ENCODE assay signal across 19 cellular contexts in genomic region chr19:48845384-48845783, GRCh38. TPM values are rescaled to one million over a fixed set of nuclear protein-coding genes. Genes with fewer than 3 reads are reported as not detected.
DNase-seq lines count a peak whose midpoint lies in the region; FAIRE-seq and TF ChIP-seq lines count a peak whose summit lies in the region.
"Had no signal": no experiment of that assay in that cellular context is flagged by ENCODE, and none has a peak within 500 bp of the region (broad histone marks: within the 10 kb centered on the region; RNA-seq: fewer than 3 reads in every experiment).

No MANE protein-coding gene starts in this region.

- H3K9ac ChIP-seq in BLaER1, result 0 out of 2 replicates have a peak overlapping the region, but pooled peaks have one; percentile 15
- peak overlapping the region; percentile 64 for H3K9ac ChIP-seq in trophoblast cell (ENCODE audit: low read length)
- H3K9ac ChIP-seq: BLaER1 treated with 17β-estradiol and CSF1 and Interleukin-3, amounts not matched to agents 10 nM and 100 nM had no signal

- H2AFZ ChIP-seq in trophoblast cell (ENCODE audit: insufficient read depth, low read length, poor library complexity), result no peak overlapping the region

- no peak overlapping the region for H3K4ac ChIP-seq in trophoblast cell (ENCODE audit: low read depth, low read length)

- no peak overlapping the region for H2BK12ac ChIP-seq in trophoblast cell (ENCODE audit: low read length)

- no peak overlapping the region for H3K4me3 ChIP-seq in BLaER1
- H3K4me3 ChIP-seq in trophoblast cell (ENCODE audit: low read depth, low read length), result no peak overlapping the region
- H3K4me3 ChIP-seq: A549; BLaER1 treated with 17β-estradiol and CSF1 and Interleukin-3, amounts not matched to agents 10 nM and 100 nM had no signal

- no peaks in the 10 kb centered on the region for H3K27me3 ChIP-seq in BLaER1
- H3K27me3 ChIP-seq in trophoblast cell (ENCODE audit: insufficient read depth, low read length), result no peaks in the 10 kb centered on the region
- H3K27me3 ChIP-seq: BE2C; BLaER1 treated with 17β-estradiol and CSF1 and Interleukin-3, amounts not matched to agents 10 nM and 100 nM had no signal

- no peaks in the 10 kb centered on the region for H3K9me3 ChIP-seq in BLaER1
- no peaks in the 10 kb centered on the region for H3K9me3 ChIP-seq in trophoblast cell (ENCODE audit: insufficient read depth, low read depth, low read length)
- H3K9me3 ChIP-seq: A549; BE2C; BLaER1 treated with 17β-estradiol and CSF1 and Interleukin-3, amounts not matched to agents 10 nM and 100 nM; Caco-2 had no signal

- no peak overlapping the region for H4K12ac ChIP-seq in trophoblast cell (ENCODE audit: low read depth, low read length)

- H3K79me1 ChIP-seq in trophoblast cell (ENCODE audit: low read length), result no peaks in the 10 kb centered on the region

- H3K18ac ChIP-seq in trophoblast cell (ENCODE audit: low read length), result no peak overlapping the region

- H3K23ac ChIP-seq in trophoblast cell (ENCODE audit: low read length), result no peak overlapping the region

- no peak overlapping the region for H3K4me2 ChIP-seq in BLaER1
- H3K4me2 ChIP-seq in trophoblast cell (ENCODE audit: low read length), result no peak overlapping the region
- H3K4me2 ChIP-seq: A549; BLaER1 treated with 17β-estradiol and CSF1 and Interleukin-3, amounts not matched to agents 10 nM and 100 nM had no signal

- H4K8ac ChIP-seq in trophoblast cell (ENCODE audit: low read depth, low read length), result no peak overlapping the region

- H4K20me1 ChIP-seq in BLaER1, result no peaks in the 10 kb centered on the region
- H4K20me1 ChIP-seq: BLaER1 treated with 17β-estradiol and CSF1 and Interleukin-3, amounts not matched to agents 10 nM and 100 nM had no signal

- H3K4me1 ChIP-seq in BLaER1 (no peaks in the 10 kb centered on the region), trophoblast cell (ENCODE audit: control insufficient read depth in 1 of 2, insufficient read depth in 2 of 2, low read length in 2 of 2) (no peaks in the 10 kb centered on the region)
- H3K4me1 ChIP-seq: A549, BE2C had no signal

- H4K91ac ChIP-seq in trophoblast cell (ENCODE audit: low read depth, low read length), result no peak overlapping the region

- H3K27ac ChIP-seq in BLaER1 (no peak overlapping the region), trophoblast cell (ENCODE audit: low read depth, low read length) (no peak overlapping the region)
- H3K27ac ChIP-seq: 22Rv1; A549; BLaER1 treated with 17β-estradiol and CSF1 and Interleukin-3, amounts not matched to agents 10 nM and 100 nM; C4-2B had no signal

- H3K36me3 ChIP-seq in BLaER1 (no peaks in the 10 kb centered on the region), trophoblast cell (ENCODE audit: control insufficient read depth in 1 of 2, insufficient read depth in 2 of 2, low read length in 2 of 2) (peaks cover 0 to 3% of the 10 kb centered on the region in 2 experiments)
- H3K36me3 ChIP-seq: BLaER1 treated with 17β-estradiol and CSF1 and Interleukin-3, amounts not matched to agents 10 nM and 100 nM had no signal

- no CpG with 5 or more reads among the region's 15 CpGs for WGBS in trophoblast cell (ENCODE audit: extremely low coverage, insufficient coverage, insufficient read length)

- H3K14ac ChIP-seq in trophoblast cell (ENCODE audit: low read length), result no peak overlapping the region

- peak; percentile 10 for TF ChIP-seq CTCF in D721Med (IDR thresholded peaks at IDR 0.05; ENCODE audit: insufficient read depth, missing control alignments)

- H3K79me2 ChIP-seq in trophoblast cell (ENCODE audit: control insufficient read depth, insufficient read depth, low read length, poor library complexity), result no peaks in the 10 kb centered on the region

- no peak overlapping the region for H2AK5ac ChIP-seq in trophoblast cell (ENCODE audit: low read length)

- FAIRE-seq in D721Med (lab: Jason Lieb, UNC), result no peak
- FAIRE-seq: G401.6, GM12891, GM19239 had no signal

- H2BK120ac ChIP-seq in trophoblast cell (ENCODE audit: insufficient read depth, low read length, poor library complexity), result no peak overlapping the region

- DNase-seq in D721Med (ENCODE audit: insufficient read length, low spot score), result peak; percentile 55
- DNase-seq in trophoblast cell, result no peak
- DNase-seq in AG08395 (ENCODE audit: low spot score), result no peak
- no peak for DNase-seq in activated CD4-positive, alpha-beta T cell treated with anti-CD3 and anti-CD28 coated beads, Interleukin-2, amount 50 U/mL, for 48 hours
- DNase-seq: BE2C; Caco-2; Calu3; CD4-positive, alpha-beta T cell; CD8-positive, alpha-beta T cell; DMS79 treated with DMSO at 0.1 percent for 48 hours; GF-D8 had no signal

- H2BK5ac ChIP-seq in trophoblast cell (ENCODE audit: low read depth, low read length, poor library complexity), result no peak overlapping the region

RNA-seq across cellular contexts. Expression of gene HSD17B14, which starts 9.1 kb away (rescaled TPM):
- 22.2 and 25.7 TPM in 2 replicates for polyA plus RNA-seq in trophoblast cell (2013)

RNA-seq across cellular contexts. Expression of gene PLEKHA4, which starts 23.0 kb away (rescaled TPM):
- polyA plus RNA-seq in trophoblast cell (2013), result 2.9 and 3.3 TPM in 2 replicates

RNA-seq across cellular contexts. Expression of gene PPP1R15A, which starts 26.8 kb away (rescaled TPM):
- polyA plus RNA-seq in trophoblast cell (2013), result 46.6 and 49.6 TPM in 2 replicates

RNA-seq across cellular contexts. Expression of gene BCAT2, which starts 34.6 kb away (rescaled TPM):
- 13.9 and 14.9 TPM in 2 replicates for polyA plus RNA-seq in trophoblast cell (2013)

RNA-seq across cellular contexts. Expression of gene TULP2, which starts 53.2 kb away (rescaled TPM):
- polyA plus RNA-seq in trophoblast cell (2013), result 0.07 and 0.11 TPM in 2 replicates
- polyA plus RNA-seq: A549 had no signal
